In genomic region chr15:32853667-32854066, GRCh38 we compare ENCODE assay signal across 31 cellular contexts.
DNase-seq lines count a peak whose midpoint lies in the region; ATAC-seq and TF ChIP-seq lines count a peak whose summit lies in the region.
"Had no signal": no experiment of that assay in that cellular context is flagged by ENCODE, and none has a peak within 500 bp of the region (broad histone marks: within the 10 kb centered on the region; RNA-seq: fewer than 3 reads in every experiment).

No MANE protein-coding gene starts in this region.

- TF ChIP-seq POLR2A in IMR-90 (IDR thresholded peaks at IDR 0.05; ENCODE audit: low read depth, low read length) = no peak

- H3K4me1 ChIP-seq in IMR-90 (ENCODE audit: control insufficient read depth, insufficient read depth, low read length) = peaks cover 25% of the 10 kb centered on the region
- H3K4me1 ChIP-seq in fibroblast of lung (ENCODE audit: control insufficient read depth, extremely low read depth, insufficient read depth, low read length) = peaks cover 35% of the 10 kb centered on the region
- peaks cover 50% of the 10 kb centered on the region for H3K4me1 ChIP-seq in osteoblast (ENCODE audit: insufficient read depth, low read length)
- H3K4me1 ChIP-seq: suprapubic skin, upper lobe of right lung had no signal

- peak overlapping the region; percentile 45 for H2AK9ac ChIP-seq in IMR-90 (replicated peaks; ENCODE audit: low read depth, low read length, poor library complexity)

- H2BK20ac ChIP-seq in IMR-90 (ENCODE audit: low read depth, low read length) = peak overlapping the region; percentile 99

- H3K4me2 ChIP-seq in IMR-90 (ENCODE audit: low read depth, low read length) (no peak overlapping the region), fibroblast of lung (ENCODE audit: extremely low read depth, insufficient read depth, low read length) (no peak overlapping the region), osteoblast (ENCODE audit: insufficient read depth, low read length) (no peak overlapping the region)

- H3K4ac ChIP-seq in IMR-90 (ENCODE audit: low read depth, low read length) = peak overlapping the region; percentile 99

- H3K27ac ChIP-seq in IMR-90 (ENCODE audit: insufficient read depth, low read length) (peak overlapping the region; percentile 92), fibroblast of lung (ENCODE audit: insufficient read depth, low read length) (peak overlapping the region; percentile 48), osteoblast (ENCODE audit: low read depth, low read length) (peak overlapping the region; percentile 100)
- H3K27ac ChIP-seq: cardiac muscle cell, coronary artery, suprapubic skin, upper lobe of right lung had no signal

- H3K9ac ChIP-seq in IMR-90 (ENCODE audit: low read depth, low read length) (no peak overlapping the region), fibroblast of lung (ENCODE audit: insufficient read depth, low read length) (no peak overlapping the region)

- peaks cover 5% of the 10 kb centered on the region for H3K9me1 ChIP-seq in IMR-90 (ENCODE audit: insufficient read depth, low read length)

- H2BK5ac ChIP-seq in IMR-90 (ENCODE audit: low read depth, low read length, poor library complexity, severe bottlenecking) = peak overlapping the region; percentile 100

- POLR2A ChIA-PET in IMR-90 (lab: Charles Lee; ENCODE audit: unreplicated experiment) = no interaction called here

- in situ Hi-C loops in IMR-90 (cut with MboI; ENCODE audit: low sequenced_read_pairs) = no loop called here

- no peak for TF ChIP-seq CTCF in IMR-90 (conservative IDR thresholded peaks at IDR 0.05; ENCODE audit: low read depth, low read length)
- TF ChIP-seq CTCF in fibroblast of lung (conservative IDR thresholded peaks at IDR 0.05 in 1 of 2, IDR thresholded peaks at IDR 0.05 in 1 of 2; ENCODE audit: low read depth in 1 of 2, low read length in 2 of 2) = no peak
- TF ChIP-seq CTCF in osteoblast (IDR thresholded peaks at IDR 0.05; ENCODE audit: extremely low read depth, low read depth, low read length) = no peak

- dilution Hi-C loops in IMR-90 (cut with HindIII; ENCODE audit: low sequenced_read_pairs, unreplicated experiment) = no loop called here

- H3K14ac ChIP-seq in IMR-90 (replicated peaks; ENCODE audit: low read depth, low read length) = peak overlapping the region; percentile 98

- H3K18ac ChIP-seq in IMR-90 (ENCODE audit: low read depth, low read length) = peak overlapping the region; percentile 98

- H4K20me1 ChIP-seq in IMR-90 (ENCODE audit: insufficient read depth, low read length) = no peaks in the 10 kb centered on the region
- no peaks in the 10 kb centered on the region for H4K20me1 ChIP-seq in fibroblast of lung (ENCODE audit: control insufficient read depth, extremely low read depth, insufficient read depth, low read length)
- H4K20me1 ChIP-seq in osteoblast (ENCODE audit: insufficient read depth, low read length) = no peaks in the 10 kb centered on the region

- no TSS peak for BruUV-seq in IMR-90 (replicated peaks; lab: Mats Ljungman, UMichigan)

- intact Hi-C loops in IMR-90 (cut with micrococcal nuclease) = no loop called here
- intact Hi-C loops in Right ventricle myocardium superior (cut with DNase I) = loop anchor here (10.0 kb wide), 1 partner anchor 131 kb away; no protein-coding TSS in a partner anchor

- H4K5ac ChIP-seq in IMR-90 (ENCODE audit: low read depth, low read length) = peak overlapping the region; percentile 100

- H3K4me3 ChIP-seq in IMR-90 (ENCODE audit: insufficient read depth, low read depth, low read length) (no peak overlapping the region), fibroblast of lung (replicated peaks in 1 of 4; ENCODE audit: control extremely low read depth in 1 of 4, insufficient read depth in 1 of 4, low read depth in 3 of 4, low read length in 4 of 4) (no peak overlapping the region), osteoblast (ENCODE audit: insufficient read depth, low read length) (no peak overlapping the region)
- H3K4me3 ChIP-seq: cardiac muscle cell, coronary artery, SJSA1, suprapubic skin, upper lobe of right lung had no signal

- no CpG with 5 or more reads among the region's 3 CpGs for WGBS in IMR-90 (ENCODE audit: extremely low coverage in 2 of 2, insufficient read length in 1 of 2), 2 experiments

- H3K36me3 ChIP-seq in IMR-90 (ENCODE audit: control insufficient read depth, insufficient read depth, low read length) (0 out of 2 replicates have a peak, but pooled peaks cover 3% of the 10 kb centered on the region), fibroblast of lung (ENCODE audit: control insufficient read depth, insufficient read depth, low read length) (peaks cover 1% of the 10 kb centered on the region), osteoblast (ENCODE audit: insufficient read depth, low read length) (no peaks in the 10 kb centered on the region)
- H3K36me3 ChIP-seq: cardiac muscle cell, SJSA1, suprapubic skin had no signal

- H4K91ac ChIP-seq in IMR-90 (ENCODE audit: insufficient read depth, low read depth, low read length) = peak overlapping the region; percentile 99

- peak overlapping the region; percentile 60 for H3K56ac ChIP-seq in IMR-90 (ENCODE audit: extremely low read depth, insufficient read depth, low read length)

- ATAC-seq in IMR-90 (ENCODE audit: low read depth) (no peak), GM21723 (IDR thresholded peaks at IDR 0.05; ENCODE audit: unreplicated experiment) (no peak), Right ventricle myocardium superior (ENCODE audit: poor library complexity) (no peak), GM21381 (IDR thresholded peaks at IDR 0.05; ENCODE audit: unreplicated experiment) (no peak)
- ATAC-seq: HCT116, natural killer cell, upper lobe of right lung had no signal

- peak overlapping the region; percentile 86 to 94 for H4K8ac ChIP-seq in IMR-90 (ENCODE audit: low read depth in 2 of 2, low read length in 2 of 2)

- peak overlapping the region; percentile 99 for H2BK120ac ChIP-seq in IMR-90 (ENCODE audit: low read depth, low read length)

- no peaks in the 10 kb centered on the region for H3K27me3 ChIP-seq in IMR-90 (ENCODE audit: control insufficient read depth, insufficient read depth, low read length)
- H3K27me3 ChIP-seq in fibroblast of lung (ENCODE audit: control insufficient read depth, insufficient read depth, low read length) = no peaks in the 10 kb centered on the region
- H3K27me3 ChIP-seq in osteoblast (ENCODE audit: insufficient read depth, low read length) = no peaks in the 10 kb centered on the region
- H3K27me3 ChIP-seq: cardiac muscle cell, SJSA1, suprapubic skin, upper lobe of right lung had no signal

- H2AFZ ChIP-seq in IMR-90 (replicated peaks; ENCODE audit: low read length, poor library complexity) (no peak overlapping the region), fibroblast of lung (ENCODE audit: low read length) (no peak overlapping the region), osteoblast (ENCODE audit: low read length) (no peak overlapping the region)

- peak overlapping the region; percentile 90; the same call in 1 of the 2 replicates for H3K23ac ChIP-seq in IMR-90 (ENCODE audit: low read depth, low read length)

- CTCF ChIA-PET in IMR-90 (lab: Yijun Ruan, JAX) = interaction anchor here (0.9 to 1.2 kb wide), 3 partner anchors 10 to 82 kb away, joined by 3 to 7 read pairs (median 4); no protein-coding TSS in a partner anchor

- H2AK5ac ChIP-seq in IMR-90 (ENCODE audit: low read depth, low read length) = peak overlapping the region; percentile 99

- peak overlapping the region; percentile 98; the same call in 2 of the 3 replicates for H2BK15ac ChIP-seq in IMR-90 (ENCODE audit: low read depth, low read length)

- DNase-seq in Daoy (ENCODE audit: low read depth) (peak; percentile 20), IMR-90 (no peak), fibroblast of lung (ENCODE audit: low read depth in 2 of 2) (no peak), osteoblast (ENCODE audit: insufficient read length, low spot score, missing footprints) (no peak), Right ventricle myocardium superior (no peak), NCI-H2171 (lab: John Stamatoyannopoulos, UW) (no peak)
- DNase-seq: activated B cell treated with CpG ODN at 0.5 μM for 24 hours; activated CD4-positive, alpha-beta T cell treated with anti-CD3 and anti-CD28 coated beads, Interleukin-2, amount 50 U/mL, for 1 hour; activated gamma-delta T cell treated with Interleukin-2 at 50 U/mL for 16 hours; activated naive CD8-positive, alpha-beta T cell treated with anti-CD3 and anti-CD28 coated beads, Interleukin-2, amount 10 ng/mL, durations not matched to agents 7 days and 5 days; activated T-cell treated with anti-CD3 and anti-CD28 coated beads, Interleukin-2, amount 50 U/mL, for 24 hours; aorta; CD8-positive, alpha-beta memory T cell; DMS 273 treated with DMSO at 0.1 percent for 48 hours; effector memory CD4-positive, alpha-beta T cell; kidney; natural killer cell; NCI-H1048; NCI-H2107; NCI-H446 treated with DMSO at 0.1 percent for 48 hours; NCI-H82; small intestine; stimulated activated naive CD4-positive, alpha-beta T cell treated with Interleukin-2 at 50 U/mL for 16 hours; upper lobe of right lung had no signal

- no peak for TF ChIP-seq RAD21 in IMR-90 (IDR thresholded peaks at IDR 0.05; ENCODE audit: low read length)

- peaks cover 5 to 40% of the 10 kb centered on the region in 2 experiments; a peak in 3 of 4 replicates for H3K79me1 ChIP-seq in IMR-90 (ENCODE audit: low read depth in 1 of 2, low read length in 2 of 2)

- H3K9me3 ChIP-seq in IMR-90 (ENCODE audit: control insufficient read depth, insufficient read depth, low read length) (no peaks in the 10 kb centered on the region), fibroblast of lung (ENCODE audit: control insufficient read depth, insufficient read depth, low read depth, low read length) (no peaks in the 10 kb centered on the region), osteoblast (ENCODE audit: low read depth, low read length) (no peaks in the 10 kb centered on the region)
- H3K9me3 ChIP-seq: SJSA1, suprapubic skin, upper lobe of right lung had no signal

- no peaks in the 10 kb centered on the region for H3K79me2 ChIP-seq in fibroblast of lung (ENCODE audit: control insufficient read depth, insufficient read depth, low read length)
- H3K79me2 ChIP-seq in osteoblast (ENCODE audit: insufficient read depth, low read length) = peaks cover 2% of the 10 kb centered on the region

TF ChIP-seq in IMR-90, 13 proteins besides CTCF, POLR2A, EP300 and RAD21 (continues in another document):
- TF ChIP-seq CEBPB (IDR thresholded peaks at IDR 0.05; ENCODE audit: low read depth, low read length) = no peak
- TF ChIP-seq CHD1 (IDR thresholded peaks at IDR 0.05; ENCODE audit: low read depth, low read length) = no peak
- TF ChIP-seq NFE2L2 (IDR thresholded peaks at IDR 0.05; ENCODE audit: low read depth, low read length) = no peak
- no peak for TF ChIP-seq ELK1 (IDR thresholded peaks at IDR 0.05; ENCODE audit: borderline replicate concordance, low read depth, low read length)

Comparison
In these comparisons a context has a peak if more than half of its experiments do, and no peak if none do; other contexts are left out.
1. H3K27ac ChIP-seq: peak in every context shown above with its lines; median percentile 100 in osteoblast; 92 in IMR-90; 48 in fibroblast of lung.